23 cellular contexts compared by ENCODE assay signal in the genomic region with DNA sequence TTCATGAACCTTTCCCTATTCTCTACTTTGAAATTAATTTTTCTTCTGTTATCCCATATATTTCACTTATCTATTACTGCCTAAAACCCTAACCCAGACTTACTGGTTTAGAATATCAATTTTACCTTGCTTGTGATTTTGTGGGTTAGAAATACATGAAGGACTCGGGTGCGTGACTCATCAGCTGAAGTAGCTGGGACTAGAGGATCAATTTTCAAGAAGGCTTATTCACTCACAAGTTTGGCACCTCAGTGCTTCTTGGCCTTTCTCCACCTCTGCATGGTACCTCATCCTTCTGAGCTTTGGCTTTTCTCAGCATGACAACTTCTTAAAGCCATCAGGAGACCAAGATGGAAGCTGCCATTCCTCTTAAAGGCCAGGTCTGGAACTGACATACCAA. TPM values are rescaled to one million over a fixed set of nuclear protein-coding genes. Genes with fewer than 3 reads are reported as not detected.
DNase-seq lines count a peak whose midpoint lies in the region; ATAC-seq and TF ChIP-seq lines count a peak whose summit lies in the region.
"Had no signal": no experiment of that assay in that cellular context is flagged by ENCODE, and none has a peak within 500 bp of the region (broad histone marks: within the 10 kb centered on the region; RNA-seq: fewer than 3 reads in every experiment).

No MANE protein-coding gene starts in this region.

- H3K27me3 ChIP-seq in brain microvascular endothelial cell (replicated peaks) (no peaks in the 10 kb centered on the region), spleen (replicated peaks in 1 of 7) (no peaks in the 10 kb centered on the region)
- H3K27me3 ChIP-seq: hepatocyte had no signal

- H3K9me3 ChIP-seq in spleen = no peaks in the 10 kb centered on the region

- no peak overlapping the region for H3K27ac ChIP-seq in brain microvascular endothelial cell
- H3K27ac ChIP-seq in spleen = no peak overlapping the region
- H3K27ac ChIP-seq: hepatocyte, parathyroid adenoma had no signal

- CTCF ChIA-PET in activated CD8-positive, alpha-beta T cell treated with anti-CD3 and anti-CD28 coated beads, Interleukin-2, amount 10 ng/mL, durations not matched to agents 7 days and 5 days (lab: Charles Lee) = interaction anchor here (0.9 kb wide), 1 partner anchor 11 kb away, joined by 3 read pairs; no protein-coding TSS in a partner anchor

- no peaks in the 10 kb centered on the region for H3K27me3 Mint-ChIP-seq in activated CD8-positive, alpha-beta T cell treated with anti-CD3 and anti-CD28 coated beads, Interleukin-2, amount 10 ng/mL, durations not matched to agents 7 days and 5 days (ENCODE audit: low read depth)
- H3K27me3 Mint-ChIP-seq: activated CD4-positive, alpha-beta T cell treated with anti-CD3 and anti-CD28 coated beads for 36 hours; memory B cell; stimulated activated naive CD8-positive, alpha-beta T cell treated with anti-CD3 and anti-CD28 coated beads, Interleukin-15, amount 100 ng/mL, for 72 hours; type B pancreatic cell had no signal

- DNase-seq in EL = peak; percentile 7
- DNase-seq in HS-27A (ENCODE audit: low read depth) = peak; percentile 33
- DNase-seq in brain microvascular endothelial cell = peak; percentile 20
- DNase-seq in kidney tubule cell (ENCODE audit: low spot score) = peak; percentile 45
- no peak for DNase-seq in spleen
- no peak for DNase-seq in activated CD8-positive, alpha-beta T cell treated with anti-CD3 and anti-CD28 coated beads, Interleukin-2, amount 10 ng/mL, durations not matched to agents 7 days and 5 days
- no peak for DNase-seq in NCI-H510A (lab: John Stamatoyannopoulos, UW)
- DNase-seq: activated CD4-positive, alpha-beta T cell treated with anti-CD3 and anti-CD28 coated beads for 36 hours; caudate nucleus; COR-L47; effector CD4-positive, alpha-beta T cell; natural killer cell; NCI-H1694 treated with DMSO at 0.1 percent for 48 hours; stimulated activated CD4-positive, alpha-beta T cell treated with anti-CD3 and anti-CD28 coated beads, Interleukin-2, amount 100 ng/mL, for 48 hours; stimulated activated naive CD8-positive, alpha-beta T cell treated with anti-CD3 and anti-CD28 coated beads, Interleukin-15, amount 100 ng/mL, for 72 hours; SW 1271 had no signal

- no peak for ATAC-seq in activated CD8-positive, alpha-beta T cell treated with anti-CD3 and anti-CD28 coated beads, Interleukin-2, amount 10 ng/mL, durations not matched to agents 7 days and 5 days
- ATAC-seq in HG03108 (IDR thresholded peaks at IDR 0.05; ENCODE audit: unreplicated experiment) = no peak
- ATAC-seq: activated CD4-positive, alpha-beta T cell treated with anti-CD3 and anti-CD28 coated beads for 36 hours; HepG2; natural killer cell; stimulated activated naive CD8-positive, alpha-beta T cell treated with anti-CD3 and anti-CD28 coated beads, Interleukin-15, amount 100 ng/mL, for 72 hours had no signal

- no peaks in the 10 kb centered on the region for H3K4me1 ChIP-seq in spleen

- in situ Hi-C loops in brain microvascular endothelial cell (cut with HindIII; ENCODE audit: low pct_ligation_motif_present, low sequenced_read_pairs) = no loop called here

- intact Hi-C loops in spleen (cut with DNase I; ENCODE audit: low total_unique reads) = no loop called here

- H3K36me3 Mint-ChIP-seq in activated CD8-positive, alpha-beta T cell treated with anti-CD3 and anti-CD28 coated beads, Interleukin-2, amount 10 ng/mL, durations not matched to agents 7 days and 5 days (ENCODE audit: low read depth) = no peaks in the 10 kb centered on the region
- H3K36me3 Mint-ChIP-seq: natural killer cell had no signal

- H3K36me3 ChIP-seq in brain microvascular endothelial cell (replicated peaks) (no peaks in the 10 kb centered on the region), spleen (no peaks in the 10 kb centered on the region)

- WGBS in spleen, 5 donors = 94 to 100% (median 95%) methylated on average over 2 of the region's 2 CpGs

- POLR2A ChIA-PET in activated CD8-positive, alpha-beta T cell treated with anti-CD3 and anti-CD28 coated beads, Interleukin-2, amount 10 ng/mL, durations not matched to agents 7 days and 5 days (lab: Charles Lee) = no interaction called here

- no peak overlapping the region for H3K27ac Mint-ChIP-seq in activated CD8-positive, alpha-beta T cell treated with anti-CD3 and anti-CD28 coated beads, Interleukin-2, amount 10 ng/mL, durations not matched to agents 7 days and 5 days
- H3K27ac Mint-ChIP-seq: activated CD4-positive, alpha-beta T cell treated with anti-CD3 and anti-CD28 coated beads for 36 hours; activated T-helper 2 cell treated with anti-CD3 and anti-CD28 coated beads, Interferon-gamma antibody, Interleukin-2, Interleukin-4, amounts not matched to agents 10 μg/mL and 5 μg/mL and 100 μg/mL, durations not matched to agents 14 hours and 24 hours and 36 hours; memory B cell; natural killer cell; stimulated activated naive CD8-positive, alpha-beta T cell treated with anti-CD3 and anti-CD28 coated beads, Interleukin-15, amount 100 ng/mL, for 72 hours; type B pancreatic cell had no signal

- no peak overlapping the region for H3K4me3 Mint-ChIP-seq in activated CD8-positive, alpha-beta T cell treated with anti-CD3 and anti-CD28 coated beads, Interleukin-2, amount 10 ng/mL, durations not matched to agents 7 days and 5 days
- H3K4me3 Mint-ChIP-seq: activated CD4-positive, alpha-beta T cell treated with anti-CD3 and anti-CD28 coated beads for 36 hours; memory B cell; natural killer cell; stimulated activated naive CD8-positive, alpha-beta T cell treated with anti-CD3 and anti-CD28 coated beads, Interleukin-15, amount 100 ng/mL, for 72 hours; type B pancreatic cell had no signal

- H3K4me3 ChIP-seq in brain microvascular endothelial cell (ENCODE audit: low read depth, low read length) (no peak overlapping the region), spleen (no peak overlapping the region)
- H3K4me3 ChIP-seq: hepatocyte had no signal

- H3K4me1 Mint-ChIP-seq in activated CD8-positive, alpha-beta T cell treated with anti-CD3 and anti-CD28 coated beads, Interleukin-2, amount 10 ng/mL, durations not matched to agents 7 days and 5 days (ENCODE audit: low read depth) = no peaks in the 10 kb centered on the region
- H3K4me1 Mint-ChIP-seq: activated CD4-positive, alpha-beta T cell treated with anti-CD3 and anti-CD28 coated beads for 36 hours; memory B cell; natural killer cell; stimulated activated naive CD8-positive, alpha-beta T cell treated with anti-CD3 and anti-CD28 coated beads, Interleukin-15, amount 100 ng/mL, for 72 hours had no signal

- no peaks in the 10 kb centered on the region for H3K9me3 Mint-ChIP-seq in activated CD8-positive, alpha-beta T cell treated with anti-CD3 and anti-CD28 coated beads, Interleukin-2, amount 10 ng/mL, durations not matched to agents 7 days and 5 days (ENCODE audit: insufficient read depth)
- H3K9me3 Mint-ChIP-seq: activated T-helper 2 cell treated with anti-CD3 and anti-CD28 coated beads, Interferon-gamma antibody, Interleukin-2, Interleukin-4, amounts not matched to agents 10 μg/mL and 5 μg/mL and 100 μg/mL, durations not matched to agents 14 hours and 24 hours and 36 hours; natural killer cell; type B pancreatic cell had no signal

- no peak for TF ChIP-seq CTCF in brain microvascular endothelial cell (IDR thresholded peaks at IDR 0.05; ENCODE audit: low read depth, low read length, missing control alignments)
- TF ChIP-seq CTCF in spleen (IDR thresholded peaks at IDR 0.05 in 8 of 11, conservative IDR thresholded peaks at IDR 0.05 in 3 of 11) = no peak

- TF ChIP-seq POLR2A in spleen (IDR thresholded peaks at IDR 0.05) = no peak

RNA-seq across cellular contexts. Expression of a gene that starts 57.8 kb away (rescaled TPM):
- 10 to 100 TPM in 2 of 7 donors, 1 to 10 TPM in 5; 2.9 to 24.5 (median 5.5) TPM for total RNA-seq in spleen
- polyA plus RNA-seq in spleen = 1 to 10 TPM; 1.7 to 2.2 (median 1.7) TPM
- under 1 TPM; 0.24 to 0.86 TPM for total RNA-seq in activated CD8-positive, alpha-beta T cell treated with anti-CD3 and anti-CD28 coated beads, Interleukin-2, amount 10 ng/mL, durations not matched to agents 7 days and 5 days

Comparison
In these comparisons a context has a peak if more than half of its experiments do, and no peak if none do; other contexts are left out.
1. DNase-seq: peak in EL (single experiment), HS-27A (single experiment), brain microvascular endothelial cell (single experiment) and kidney tubule cell (single experiment); none in spleen (single experiment), activated CD8-positive, alpha-beta T cell treated with anti-CD3 and anti-CD28 coated beads, Interleukin-2, amount 10 ng/mL, durations not matched to agents 7 days and 5 days (single experiment) and NCI-H510A (single experiment).